12 cellular contexts compared by ENCODE assay signal in genomic region chr2:38109732-38110181, GRCh38. TPM values are rescaled to one million over a fixed set of nuclear protein-coding genes. Genes with fewer than 3 reads are reported as not detected.
DNase-seq lines count a peak whose midpoint lies in the region; ATAC-seq and TF ChIP-seq lines count a peak whose summit lies in the region.
"Had no signal": no experiment of that assay in that cellular context is flagged by ENCODE, and none has a peak within 500 bp of the region (broad histone marks: within the 10 kb centered on the region; RNA-seq: fewer than 3 reads in every experiment).

No MANE protein-coding gene starts in this region.

- H4K20me1 ChIP-seq in OCI-LY3 (ENCODE audit: insufficient read depth, low read length) = no peaks in the 10 kb centered on the region

- DNase-seq in fibroblast of mammary gland (ENCODE audit: low read depth) (peak; percentile 49), renal cortical epithelial cell (ENCODE audit: low read depth) (peak; percentile 96), SIG-M5 treated with dmso at 0.1 percent for 504 hours (lab: John Stamatoyannopoulos, UW; ENCODE audit: unreplicated experiment) (no peak), NCI-H1105 treated with DMSO at 0.1 percent for 48 hours (lab: John Stamatoyannopoulos, UW) (no peak), COR-L47 (lab: John Stamatoyannopoulos, UW) (no peak)
- DNase-seq: activated naive CD4-positive, alpha-beta T cell treated with anti-CD3 and anti-CD28 coated beads, Interleukin-2, amount 50 U/mL, for 16 hours; CD4-positive, CD25-positive, alpha-beta regulatory T cell; heart left ventricle; T-helper 2 cell had no signal

- no peak overlapping the region for H3K9ac ChIP-seq in OCI-LY3 (ENCODE audit: low read length)

- peak overlapping the region; percentile 56; the same call in 1 of the 2 replicates for H2AFZ ChIP-seq in OCI-LY3 (ENCODE audit: low read depth, low read length)

- H3K79me2 ChIP-seq in OCI-LY3 (ENCODE audit: low read length) = no peaks in the 10 kb centered on the region

- H3K27me3 ChIP-seq in OCI-LY3 (ENCODE audit: low read depth, low read length) = 0 out of 2 replicates have a peak, but pooled peaks cover 5% of the 10 kb centered on the region
- H3K27me3 ChIP-seq: heart left ventricle had no signal

- ATAC-seq in GM19025 (IDR thresholded peaks at IDR 0.05; ENCODE audit: low read depth, unreplicated experiment) = peak; percentile 59
- no peak for ATAC-seq in GM19397 (IDR thresholded peaks at IDR 0.05; ENCODE audit: unreplicated experiment)
- ATAC-seq: heart left ventricle had no signal

- TF ChIP-seq CTCF in OCI-LY3 (IDR thresholded peaks at IDR 0.05; ENCODE audit: low read depth, low read length) (no peak), fibroblast of mammary gland (conservative IDR thresholded peaks at IDR 0.05; ENCODE audit: control insufficient read depth, insufficient read depth, low read depth, low read length) (no peak)

- peak overlapping the region; percentile 38 for H3K4me2 ChIP-seq in OCI-LY3 (ENCODE audit: low read length)

- peaks cover 27% of the 10 kb centered on the region for H3K4me1 ChIP-seq in OCI-LY3 (ENCODE audit: low read length)

- H3K4me3 ChIP-seq in OCI-LY3 (ENCODE audit: low read length) (peak overlapping the region; percentile 31; the same call in 1 of the 2 replicates), fibroblast of mammary gland (ENCODE audit: control insufficient read depth, low read depth, low read length) (no peak overlapping the region)
- H3K4me3 ChIP-seq: heart left ventricle had no signal

- no peaks in the 10 kb centered on the region for H3K36me3 ChIP-seq in OCI-LY3 (replicated peaks; ENCODE audit: low read depth, low read length)
- H3K36me3 ChIP-seq: heart left ventricle had no signal

- H3K9me3 ChIP-seq in OCI-LY3 (ENCODE audit: insufficient read depth, low read length) = no peaks in the 10 kb centered on the region

- H3K27ac ChIP-seq in OCI-LY3 (ENCODE audit: low read length) = no peak overlapping the region
- H3K27ac ChIP-seq: heart left ventricle had no signal

RNA-seq across cellular contexts. Expression of gene CYP1B1, which starts 33.8 kb away (rescaled TPM):
- 18.9 and 422 TPM in 2 replicates for total RNA-seq in renal cortical epithelial cell
- total RNA-seq: CD4-positive, CD25-positive, alpha-beta regulatory T cell had no signal

Comparison
In these comparisons a context has a peak if more than half of its experiments do, and no peak if none do; other contexts are left out.
1. DNase-seq: peak in fibroblast of mammary gland (single experiment) and renal cortical epithelial cell (single experiment); none in SIG-M5 treated with dmso at 0.1 percent for 504 hours (single experiment), NCI-H1105 treated with DMSO at 0.1 percent for 48 hours (single experiment) and COR-L47 (single experiment).